1 cellular context compared by ENCODE assay signal in the genomic region with DNA sequence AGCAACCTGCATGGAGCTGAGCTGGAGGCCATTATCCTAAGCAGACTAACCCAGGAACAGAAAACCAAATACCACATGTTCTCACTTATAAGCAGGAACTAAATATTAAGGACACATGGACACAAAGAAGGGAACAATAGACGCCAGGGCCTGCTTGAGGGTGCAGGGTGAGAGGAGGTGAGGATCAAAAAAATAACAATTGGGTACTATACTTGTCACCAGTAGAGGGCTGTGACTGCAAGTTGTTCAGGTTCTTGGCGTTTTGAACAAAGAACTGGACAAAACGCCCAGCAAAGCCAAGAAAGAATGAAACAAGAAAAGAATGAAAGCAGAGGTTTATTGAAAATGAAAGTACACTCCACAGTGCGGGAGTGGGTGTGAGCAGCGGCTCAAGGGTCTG.
TF ChIP-seq lines count a peak whose summit lies in the region.

No MANE protein-coding gene starts in this region.

TF ChIP-seq in SK-N-SH, 30 proteins besides CTCF, POLR2A, EP300 and RAD21 (continued from another document):
- TF ChIP-seq, protein P1, sequence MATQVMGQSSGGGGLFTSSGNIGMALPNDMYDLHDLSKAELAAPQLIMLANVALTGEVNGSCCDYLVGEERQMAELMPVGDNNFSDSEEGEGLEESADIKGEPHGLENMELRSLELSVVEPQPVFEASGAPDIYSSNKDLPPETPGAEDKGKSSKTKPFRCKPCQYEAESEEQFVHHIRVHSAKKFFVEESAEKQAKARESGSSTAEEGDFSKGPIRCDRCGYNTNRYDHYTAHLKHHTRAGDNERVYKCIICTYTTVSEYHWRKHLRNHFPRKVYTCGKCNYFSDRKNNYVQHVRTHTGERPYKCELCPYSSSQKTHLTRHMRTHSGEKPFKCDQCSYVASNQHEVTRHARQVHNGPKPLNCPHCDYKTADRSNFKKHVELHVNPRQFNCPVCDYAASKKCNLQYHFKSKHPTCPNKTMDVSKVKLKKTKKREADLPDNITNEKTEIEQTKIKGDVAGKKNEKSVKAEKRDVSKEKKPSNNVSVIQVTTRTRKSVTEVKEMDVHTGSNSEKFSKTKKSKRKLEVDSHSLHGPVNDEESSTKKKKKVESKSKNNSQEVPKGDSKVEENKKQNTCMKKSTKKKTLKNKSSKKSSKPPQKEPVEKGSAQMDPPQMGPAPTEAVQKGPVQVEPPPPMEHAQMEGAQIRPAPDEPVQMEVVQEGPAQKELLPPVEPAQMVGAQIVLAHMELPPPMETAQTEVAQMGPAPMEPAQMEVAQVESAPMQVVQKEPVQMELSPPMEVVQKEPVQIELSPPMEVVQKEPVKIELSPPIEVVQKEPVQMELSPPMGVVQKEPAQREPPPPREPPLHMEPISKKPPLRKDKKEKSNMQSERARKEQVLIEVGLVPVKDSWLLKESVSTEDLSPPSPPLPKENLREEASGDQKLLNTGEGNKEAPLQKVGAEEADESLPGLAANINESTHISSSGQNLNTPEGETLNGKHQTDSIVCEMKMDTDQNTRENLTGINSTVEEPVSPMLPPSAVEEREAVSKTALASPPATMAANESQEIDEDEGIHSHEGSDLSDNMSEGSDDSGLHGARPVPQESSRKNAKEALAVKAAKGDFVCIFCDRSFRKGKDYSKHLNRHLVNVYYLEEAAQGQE (IDR thresholded peaks at IDR 0.05; ENCODE audit: low read depth, low read length): no peak
